20 cellular contexts compared by ENCODE assay signal in genomic region chr11:27456802-27457329, GRCh38. TPM values are rescaled to one million over a fixed set of nuclear protein-coding genes. Genes with fewer than 3 reads are reported as not detected.
DNase-seq lines count a peak whose midpoint lies in the region; ATAC-seq and TF ChIP-seq lines count a peak whose summit lies in the region.
"Had no signal": no experiment of that assay in that cellular context is flagged by ENCODE, and none has a peak within 500 bp of the region (broad histone marks: within the 10 kb centered on the region; RNA-seq: fewer than 3 reads in every experiment).

No MANE protein-coding gene starts in this region.

- no peaks in the 10 kb centered on the region for H3K27me3 Mint-ChIP-seq in progenitor cell of endocrine pancreas
- H3K27me3 Mint-ChIP-seq: activated CD4-positive, alpha-beta memory T cell treated with anti-CD3 and anti-CD28 coated beads for 36 hours; stimulated activated naive CD8-positive, alpha-beta T cell treated with anti-CD3 and anti-CD28 coated beads, Interleukin-15, amount 100 ng/mL, for 72 hours had no signal

- no peaks in the 10 kb centered on the region for H3K27me3 ChIP-seq in HUES48 (ENCODE audit: control insufficient read depth, insufficient read depth, low read length)
- H3K27me3 ChIP-seq in foreskin keratinocyte = no peaks in the 10 kb centered on the region
- no peaks in the 10 kb centered on the region for H3K27me3 ChIP-seq in SJCRH30
- H3K27me3 ChIP-seq in right atrium auricular region = no peaks in the 10 kb centered on the region
- H3K27me3 ChIP-seq: Peyer's patch, tibial nerve had no signal

- TF ChIP-seq CTCF in foreskin keratinocyte (conservative IDR thresholded peaks at IDR 0.05) (no peak), progenitor cell of endocrine pancreas (IDR thresholded peaks at IDR 0.05; ENCODE audit: unreplicated experiment) (no peak), right atrium auricular region (IDR thresholded peaks at IDR 0.05) (no peak)

- H3K9ac ChIP-seq in HUES48 (ENCODE audit: low read depth, low read length) = no peak overlapping the region

- H3K4me1 ChIP-seq in HUES48 (ENCODE audit: control insufficient read depth, insufficient read depth, low read length) (peaks cover 56% of the 10 kb centered on the region), foreskin keratinocyte (peaks cover 22% of the 10 kb centered on the region), SJCRH30 (peaks cover 4% of the 10 kb centered on the region; the same call in 1 of the 2 replicates), right atrium auricular region (peaks cover 0 to 11% of the 10 kb centered on the region in 2 donors)

- H3K27ac ChIP-seq in HUES48 (ENCODE audit: low read depth, low read length) (peak overlapping the region; percentile 8), foreskin keratinocyte (peak overlapping the region; percentile 35), SJCRH30 (no peak overlapping the region), right atrium auricular region (no peak overlapping the region)
- H3K27ac ChIP-seq: HL-60, Peyer's patch had no signal

- DNase-seq in foreskin keratinocyte (no peak), progenitor cell of endocrine pancreas (ENCODE audit: low spot score, unreplicated experiment) (no peak), SJCRH30 (no peak), C1 segment of cervical spinal cord (lab: John Stamatoyannopoulos, UW) (no peak), right atrium auricular region (ENCODE audit: low spot score) (no peak)
- DNase-seq: activated CD4-positive, alpha-beta memory T cell treated with anti-CD3 and anti-CD28 coated beads for 36 hours; activated CD4-positive, CD25-positive, alpha-beta regulatory T cell; erythroblast; MM.1S; NCI-H1694 treated with DMSO at 0.1 percent for 48 hours; NCI-H82; nephron progenitor cell; Peyer's patch; stimulated activated CD4-positive, alpha-beta T cell treated with anti-CD3 and anti-CD28 coated beads, Interleukin-4, amount 100 ng/mL, for 24 hours; stimulated activated naive CD8-positive, alpha-beta T cell treated with anti-CD3 and anti-CD28 coated beads, Interleukin-15, amount 100 ng/mL, for 72 hours; T-helper 9 cell had no signal

- ATAC-seq in SK-N-SH treated with all-trans-retinoic acid at 6 μM for 48 hours (peak; percentile 51; the same call in 1 of the 3 replicates), foreskin keratinocyte (no peak)
- ATAC-seq: stimulated activated naive CD8-positive, alpha-beta T cell treated with anti-CD3 and anti-CD28 coated beads, Interleukin-15, amount 100 ng/mL, for 72 hours had no signal

- H3K27ac Mint-ChIP-seq in progenitor cell of endocrine pancreas = peak overlapping the region; percentile 90
- H3K27ac Mint-ChIP-seq: activated CD4-positive, alpha-beta memory T cell treated with anti-CD3 and anti-CD28 coated beads for 36 hours had no signal

- H3K9me3 ChIP-seq in HUES48 (ENCODE audit: control insufficient read depth, insufficient read depth, low read length) (no peaks in the 10 kb centered on the region), SJCRH30 (replicated peaks) (no peaks in the 10 kb centered on the region), right atrium auricular region (no peaks in the 10 kb centered on the region)
- H3K9me3 ChIP-seq: Peyer's patch, tibial nerve had no signal

- peak overlapping the region; percentile 13 for H3K4me3 Mint-ChIP-seq in progenitor cell of endocrine pancreas (ENCODE audit: low read depth)
- H3K4me3 Mint-ChIP-seq: activated CD4-positive, alpha-beta memory T cell treated with anti-CD3 and anti-CD28 coated beads for 36 hours; nephron progenitor cell; stimulated activated naive CD8-positive, alpha-beta T cell treated with anti-CD3 and anti-CD28 coated beads, Interleukin-15, amount 100 ng/mL, for 72 hours had no signal

- H3K36me3 ChIP-seq in HUES48 (ENCODE audit: control insufficient read depth, insufficient read depth, low read length) = no peaks in the 10 kb centered on the region; the same call in 1 of the 2 replicates
- no peaks in the 10 kb centered on the region; the same call in 1 of the 2 replicates for H3K36me3 ChIP-seq in SJCRH30
- H3K36me3 ChIP-seq in right atrium auricular region = no peaks in the 10 kb centered on the region
- H3K36me3 ChIP-seq: Peyer's patch, tibial nerve had no signal

- H3K4me3 ChIP-seq in HUES48 (ENCODE audit: low read depth, low read length) = no peak overlapping the region
- no peak overlapping the region for H3K4me3 ChIP-seq in SJCRH30
- no peak overlapping the region for H3K4me3 ChIP-seq in right atrium auricular region
- H3K4me3 ChIP-seq: Peyer's patch, tibial nerve had no signal

- H3K4me1 Mint-ChIP-seq in progenitor cell of endocrine pancreas (ENCODE audit: low read depth) = peaks cover 66% of the 10 kb centered on the region
- H3K4me1 Mint-ChIP-seq: stimulated activated naive CD8-positive, alpha-beta T cell treated with anti-CD3 and anti-CD28 coated beads, Interleukin-15, amount 100 ng/mL, for 72 hours had no signal

- peaks cover 12% of the 10 kb centered on the region for H3K36me3 Mint-ChIP-seq in progenitor cell of endocrine pancreas (ENCODE audit: insufficient read depth)
- H3K36me3 Mint-ChIP-seq: activated CD4-positive, alpha-beta memory T cell treated with anti-CD3 and anti-CD28 coated beads for 36 hours had no signal

- H3K9me3 Mint-ChIP-seq in progenitor cell of endocrine pancreas (ENCODE audit: low read depth) = peaks cover 2% of the 10 kb centered on the region
- H3K9me3 Mint-ChIP-seq: activated CD4-positive, alpha-beta memory T cell treated with anti-CD3 and anti-CD28 coated beads for 36 hours; stimulated activated naive CD8-positive, alpha-beta T cell treated with anti-CD3 and anti-CD28 coated beads, Interleukin-15, amount 100 ng/mL, for 72 hours had no signal

TF ChIP-seq in SK-N-SH treated with all-trans-retinoic acid at 6 μM for 48 hours, 23 proteins besides CTCF, POLR2A, EP300 and RAD21 (continues in another document):
- no peak for TF ChIP-seq POU6F1 (CRISPR knock-in tag; IDR thresholded peaks at IDR 0.05; ENCODE audit: borderline replicate concordance, low read depth)
- no peak for TF ChIP-seq OSR1 (CRISPR knock-in tag; IDR thresholded peaks at IDR 0.05)
- TF ChIP-seq TSHZ2 (CRISPR knock-in tag; IDR thresholded peaks at IDR 0.05) = no peak
- no peak for TF ChIP-seq BACH2 (CRISPR knock-in tag; IDR thresholded peaks at IDR 0.05; ENCODE audit: borderline replicate concordance)
- TF ChIP-seq TOX (CRISPR knock-in tag; IDR thresholded peaks at IDR 0.05; ENCODE audit: borderline replicate concordance) = no peak
- no peak for TF ChIP-seq ARNTL (CRISPR knock-in tag; IDR thresholded peaks at IDR 0.05; ENCODE audit: borderline replicate concordance, low read depth)
- TF ChIP-seq PPARA (CRISPR knock-in tag; IDR thresholded peaks at IDR 0.05; ENCODE audit: borderline replicate concordance) = no peak

RNA-seq across cellular contexts. Expression of gene LGR4, which starts 15.7 kb away (rescaled TPM):
- 29.0 and 40.7 TPM in 2 replicates for total RNA-seq in foreskin keratinocyte
- polyA plus RNA-seq in foreskin keratinocyte = 5.5 and 9.1 TPM in 2 replicates
- total RNA-seq in progenitor cell of endocrine pancreas = 138 and 154 TPM in 2 replicates
- total RNA-seq in SJCRH30 (2014; rRNA removed; shearing (Covaris generic)) = 40.0 and 44.2 TPM in 2 replicates
- 10 to 100 TPM; 31.1 to 40.6 TPM for total RNA-seq in right atrium auricular region

RNA-seq across cellular contexts. Expression of gene LIN7C, which starts 49.7 kb away (rescaled TPM):
- 42.6 and 46.6 TPM in 2 replicates for total RNA-seq in foreskin keratinocyte
- 8.1 and 10.7 TPM in 2 replicates for polyA plus RNA-seq in foreskin keratinocyte
- total RNA-seq in progenitor cell of endocrine pancreas = 36.5 and 38.2 TPM in 2 replicates
- 64.6 and 70.6 TPM in 2 replicates for total RNA-seq in SJCRH30 (2014; rRNA removed; shearing (Covaris generic))
- total RNA-seq in right atrium auricular region = 10 to 100 TPM; 18.8 to 23.7 TPM

Comparison
In these comparisons a context has a peak if more than half of its experiments do, and no peak if none do; other contexts are left out.
1. H3K27ac ChIP-seq: peak in HUES48 (single experiment) and foreskin keratinocyte (single experiment); none in SJCRH30 (single experiment) and right atrium auricular region (0 of 2).